In the genomic region with DNA sequence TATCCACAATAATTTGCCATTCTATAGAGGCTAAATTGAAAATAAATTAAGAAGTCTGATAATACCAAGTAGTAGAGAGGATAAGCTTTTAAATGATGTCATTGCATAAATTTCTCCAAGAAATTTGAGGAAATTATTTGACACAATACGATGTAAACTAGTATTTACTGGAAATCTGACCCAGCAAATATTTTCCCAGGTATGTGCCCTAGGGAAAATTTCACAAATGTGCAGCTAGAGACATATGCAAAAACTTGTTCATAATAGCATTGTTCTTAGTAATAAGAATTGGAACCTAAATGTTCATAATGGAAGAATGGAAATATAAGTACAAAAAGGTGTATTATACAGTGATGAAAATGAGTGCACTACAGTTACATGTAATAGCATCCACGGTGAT, we compare ENCODE assay signal across 11 cellular contexts.
"Had no signal": no experiment of that assay in that cellular context is flagged by ENCODE, and none has a peak within 500 bp of the region (broad histone marks: within the 10 kb centered on the region; RNA-seq: fewer than 3 reads in every experiment).

No MANE protein-coding gene starts in this region.

- DNase-seq: GM23248, GOT3, H7, H9, HCEC 1CT, HFFc6 had no signal

- H3K4me1 ChIP-seq: HAP-1 had no signal

- ATAC-seq: GM23338, HCT116 had no signal

- H3K9ac ChIP-seq: GM23248 had no signal

- H3K9me3 ChIP-seq: HAP-1 had no signal

- FAIRE-seq: H1, H54 had no signal

- H3K27ac ChIP-seq: GM23248 had no signal

- H2AFZ ChIP-seq: GM23248, GM23338 had no signal

- H3K4me2 ChIP-seq: GM23338 had no signal

- H3K4me3 ChIP-seq: GM23248, GM23338, HAP-1 had no signal

- H3K36me3 ChIP-seq: HAP-1 had no signal
